ENCODE assay signal across 7 cellular contexts in genomic region chr11:112227002-112227401, GRCh38. TPM values are rescaled to one million over a fixed set of nuclear protein-coding genes. Genes with fewer than 3 reads are reported as not detected.
DNase-seq lines count a peak whose midpoint lies in the region; ATAC-seq and TF ChIP-seq lines count a peak whose summit lies in the region.

No MANE protein-coding gene starts in this region.

- H3K4me3 ChIP-seq in GM12865 (ENCODE audit: low read depth, low read length) (peak overlapping the region; percentile 71), NT2/D1 (ENCODE audit: insufficient read length, low read depth) (peak overlapping the region; percentile 86), mononuclear cell (ENCODE audit: low read length) (peak overlapping the region; percentile 59)

- H3K9ac ChIP-seq in NT2/D1 (ENCODE audit: insufficient read length, low read depth): peak overlapping the region; percentile 93

- H3K4me1 ChIP-seq in NT2/D1 (ENCODE audit: insufficient read depth, insufficient read length): no peaks in the 10 kb centered on the region
- H3K4me1 ChIP-seq in mononuclear cell (ENCODE audit: insufficient read depth, low read length): peaks cover 15% of the 10 kb centered on the region

- TF ChIP-seq CTCF in GM12865 (IDR thresholded peaks at IDR 0.05; ENCODE audit: insufficient read depth, low read depth, low read length, missing control alignments): no peak
- TF ChIP-seq CTCF in GM13977 (IDR thresholded peaks at IDR 0.05; ENCODE audit: extremely low read depth, insufficient read depth, missing control alignments): no peak

- no peak for ATAC-seq in HG03442 (IDR thresholded peaks at IDR 0.05; ENCODE audit: unreplicated experiment)

- H3K9me3 ChIP-seq in NT2/D1 (ENCODE audit: insufficient read depth, low read length): no peaks in the 10 kb centered on the region
- no peaks in the 10 kb centered on the region for H3K9me3 ChIP-seq in mononuclear cell (ENCODE audit: low read depth, low read length)

- H3K36me3 ChIP-seq in NT2/D1 (ENCODE audit: insufficient read depth, insufficient read length, low read length): peaks cover 32% of the 10 kb centered on the region

- in situ Hi-C loops in GM13977 (cut with MboI; ENCODE audit: low pct_unique_long_range_greater_than_20kb, low sequenced_read_pairs, unreplicated experiment): loop anchor here (10.0 kb wide), 1 partner anchor 48 kb away; no protein-coding TSS in a partner anchor

- H3K27me3 ChIP-seq in NT2/D1 (ENCODE audit: insufficient read depth, insufficient read length) (no peaks in the 10 kb centered on the region), mononuclear cell (ENCODE audit: insufficient read depth, low read length) (no peaks in the 10 kb centered on the region)

- no peak for DNase-seq in GM12865 (ENCODE audit: low read depth)
- DNase-seq in NT2/D1 (ENCODE audit: low read depth, low spot score): no peak
- DNase-seq in dedifferentiated amniotic fluid mesenchymal stem cell (ENCODE audit: extremely low spot score): peak; percentile 11
- no peak for DNase-seq in GM13977 (ENCODE audit: low spot score)
- DNase-seq in NCI-H774 (lab: John Stamatoyannopoulos, UW): no peak

RNA-seq across cellular contexts. Expression of gene PTS, which starts 0.8 kb away (rescaled TPM):
- total RNA-seq in mononuclear cell: 37.3 TPM

RNA-seq across cellular contexts. Expression of gene PLET1, which starts 33.7 kb away (rescaled TPM):
- total RNA-seq in mononuclear cell: not detected

RNA-seq across cellular contexts. Expression of gene BCO2, which starts 51.7 kb away (rescaled TPM):
- 1.4 TPM for total RNA-seq in mononuclear cell

RNA-seq across cellular contexts. Expression of gene TEX12, which starts 59.8 kb away (rescaled TPM):
- 0.63 TPM for total RNA-seq in mononuclear cell
